ENCODE assay signal across 8 cellular contexts in genomic region chr12:53451661-53452158, GRCh38. TPM values are rescaled to one million over a fixed set of nuclear protein-coding genes. Genes with fewer than 3 reads are reported as not detected.
DNase-seq lines count a peak whose midpoint lies in the region; FAIRE-seq and TF ChIP-seq lines count a peak whose summit lies in the region.

Gene PCBP2, plus strand, starts transcription at chr12:53452102. Its CDS starts 2,699 bp downstream, at chr12:53454801.

- TF ChIP-seq EP300 in neural cell (conservative IDR thresholded peaks at IDR 0.05; ENCODE audit: poor library complexity, severe bottlenecking), result peak; percentile 55

- H3K79me2 ChIP-seq in Loucy (ENCODE audit: insufficient read depth, low read length) (peaks cover 46% of the 10 kb centered on the region), neural cell (replicated peaks; ENCODE audit: insufficient read depth, low read length) (peaks cover 38% of the 10 kb centered on the region)

- peak; percentile 73; the same call in 1 of the 2 replicates for TF ChIP-seq POLR2A in H54 (IDR thresholded peaks at IDR 0.05; ENCODE audit: low read depth, low read length)

- H3K27me3 ChIP-seq in Loucy (ENCODE audit: insufficient read depth, low read length, poor library complexity, severe bottlenecking) (no peaks in the 10 kb centered on the region), neural cell (ENCODE audit: insufficient read depth, low read depth, low read length) (no peaks in the 10 kb centered on the region), stomach smooth muscle (ENCODE audit: control insufficient read depth in 1 of 2, insufficient read depth in 2 of 2, low read length in 2 of 2) (no peaks in the 10 kb centered on the region)

- peak within 1 kb of the TSS; percentile 95 for H3K27ac ChIP-seq in neural cell (ENCODE audit: low read length)
- peak within 1 kb of the TSS; percentile 92 for H3K27ac ChIP-seq in stomach smooth muscle (ENCODE audit: low read length)

- TF ChIP-seq CTCF in Loucy (conservative IDR thresholded peaks at IDR 0.05; ENCODE audit: low read length) (peak; percentile 88), fibroblast of the aortic adventitia (IDR thresholded peaks at IDR 0.05; ENCODE audit: insufficient read depth, low read length) (peak; percentile 89), neural cell (IDR thresholded peaks at IDR 0.05; ENCODE audit: poor library complexity, severe bottlenecking) (peak; percentile 99)

- H4K20me1 ChIP-seq in Loucy (ENCODE audit: insufficient read depth, low read length, poor library complexity, severe bottlenecking) (peaks cover 41% of the 10 kb centered on the region), neural cell (ENCODE audit: insufficient read depth) (peaks cover 21% of the 10 kb centered on the region)

- H3K9ac ChIP-seq in ES-I3 (ENCODE audit: low read depth, low read length), result peak within 1 kb of the TSS; percentile 97
- peak within 1 kb of the TSS; percentile 98 for H3K9ac ChIP-seq in Loucy (ENCODE audit: low read depth, low read length, poor library complexity, severe bottlenecking)
- H3K9ac ChIP-seq in neural cell (ENCODE audit: low read length), result peak within 1 kb of the TSS; percentile 97
- H3K9ac ChIP-seq in stomach smooth muscle (ENCODE audit: low read length in 2 of 2), result peak within 1 kb of the TSS; percentile 85 to 92

- peak; percentile 54 for TF ChIP-seq RAD21 in neural cell (conservative IDR thresholded peaks at IDR 0.05)

- H3K4me2 ChIP-seq in Loucy (ENCODE audit: low read depth, low read length, poor library complexity, severe bottlenecking) (peak within 1 kb of the TSS; percentile 88), neural cell (ENCODE audit: low read length) (peak within 1 kb of the TSS; percentile 91)

- peaks cover 7% of the 10 kb centered on the region; the same call in 1 of the 2 replicates for H3K4me1 ChIP-seq in ES-I3 (ENCODE audit: insufficient read depth, low read length)
- H3K4me1 ChIP-seq in Loucy (ENCODE audit: insufficient read depth, low read length, poor library complexity, severe bottlenecking), result peaks cover 42% of the 10 kb centered on the region
- peaks cover 21% of the 10 kb centered on the region for H3K4me1 ChIP-seq in stomach smooth muscle (ENCODE audit: control insufficient read depth, insufficient read depth, low read length)

- peak; percentile 90 for FAIRE-seq in H54 (lab: Jason Lieb, UNC)

- H3K36me3 ChIP-seq in ES-I3 (ENCODE audit: insufficient read depth, low read length), result peaks cover 29% of the 10 kb centered on the region
- peaks cover 29% of the 10 kb centered on the region for H3K36me3 ChIP-seq in Loucy (ENCODE audit: insufficient read depth, low read length)
- H3K36me3 ChIP-seq in neural cell (ENCODE audit: insufficient read depth, low read length), result peaks cover 9% of the 10 kb centered on the region
- peaks cover 19 to 23% of the 10 kb centered on the region in 2 donors for H3K36me3 ChIP-seq in stomach smooth muscle (ENCODE audit: control insufficient read depth in 2 of 2, insufficient read depth in 2 of 2, low read length in 2 of 2)

- H3F3A ChIP-seq in Loucy (ENCODE audit: low read depth) (0 out of 2 replicates have a peak, but pooled peaks cover 4% of the 10 kb centered on the region), neural cell (ENCODE audit: insufficient read depth, low read length, poor library complexity, severe bottlenecking) (no peaks in the 10 kb centered on the region)

- H3K4me3 ChIP-seq in Loucy (ENCODE audit: low read length, poor library complexity, severe bottlenecking) (peak within 1 kb of the TSS; percentile 97), fibroblast of the aortic adventitia (ENCODE audit: low read depth, low read length) (peak within 1 kb of the TSS; percentile 76), neural cell (ENCODE audit: low read length) (peak within 1 kb of the TSS; percentile 76), stomach smooth muscle (ENCODE audit: low read length in 2 of 2) (peak within 1 kb of the TSS; percentile 85 to 88)

- H2AFZ ChIP-seq in Loucy (ENCODE audit: low read length) (peak within 1 kb of the TSS; percentile 86), neural cell (ENCODE audit: low read depth, low read length) (peak within 1 kb of the TSS; percentile 60)

- peak; percentile 86 for DNase-seq in H54 (ENCODE audit: insufficient read length, low spot score)
- peak; percentile 99 for DNase-seq in SHP77 (lab: John Stamatoyannopoulos, UW)
- DNase-seq in activated effector memory CD4-positive, alpha-beta T cell treated with anti-CD3 and anti-CD28 coated beads, Interleukin-2, amount 50 U/mL, for 16 hours, result peak; percentile 99
- peak; percentile 100 for DNase-seq in fibroblast of the aortic adventitia (ENCODE audit: low read depth)

- no peaks in the 10 kb centered on the region for H3K9me2 ChIP-seq in Loucy (replicated peaks; ENCODE audit: low read depth, low read length)
- H3K9me2 ChIP-seq in neural cell (ENCODE audit: insufficient read depth, low read length), result no peaks in the 10 kb centered on the region

- H3K9me3 ChIP-seq in ES-I3 (ENCODE audit: control insufficient read depth, insufficient read depth, low read length) (no peaks in the 10 kb centered on the region), Loucy (ENCODE audit: insufficient read depth, low read depth, low read length) (no peaks in the 10 kb centered on the region), neural cell (ENCODE audit: low read length) (no peaks in the 10 kb centered on the region), stomach smooth muscle (ENCODE audit: control insufficient read depth in 2 of 2, low read length in 2 of 2) (no peaks in the 10 kb centered on the region)

TF ChIP-seq in neural cell, 6 proteins besides CTCF, POLR2A, EP300 and RAD21:
- TF ChIP-seq REST (IDR thresholded peaks at IDR 0.05; ENCODE audit: borderline replicate concordance), result peak; percentile 82
- peak; percentile 57 for TF ChIP-seq MXI1 (conservative IDR thresholded peaks at IDR 0.05; ENCODE audit: poor library complexity, severe bottlenecking)
- peak; percentile 65 for TF ChIP-seq SMC3 (conservative IDR thresholded peaks at IDR 0.05; ENCODE audit: poor library complexity)
- peak; percentile 94 for TF ChIP-seq TAF1 (IDR thresholded peaks at IDR 0.05; ENCODE audit: low read depth)
- no peak for TF ChIP-seq EZH2 (IDR thresholded peaks at IDR 0.05; ENCODE audit: borderline replicate concordance, insufficient read depth, low read length, poor library complexity, severe bottlenecking)
- TF ChIP-seq POLR2AphosphoS5 (IDR thresholded peaks at IDR 0.05), result peak; percentile 85

RNA-seq across cellular contexts. Expression of gene PCBP2, which starts in this region (rescaled TPM):
- 165 and 233 TPM in 2 replicates for total RNA-seq in fibroblast of the aortic adventitia (ENCODE audit: low replicate concordance)
- 242 and 261 TPM in 2 replicates for polyA plus RNA-seq in neural cell
- 275 and 404 TPM in 2 replicates for polyA minus RNA-seq in neural cell

Comparison
In these comparisons a context has a peak if more than half of its experiments do, and no peak if none do; other contexts are left out.
1. Peak in every context shown above with its lines: DNase-seq, H3K4me3 ChIP-seq and H3K27ac ChIP-seq.